ENCODE assay signal across 28 cellular contexts in the genomic region with DNA sequence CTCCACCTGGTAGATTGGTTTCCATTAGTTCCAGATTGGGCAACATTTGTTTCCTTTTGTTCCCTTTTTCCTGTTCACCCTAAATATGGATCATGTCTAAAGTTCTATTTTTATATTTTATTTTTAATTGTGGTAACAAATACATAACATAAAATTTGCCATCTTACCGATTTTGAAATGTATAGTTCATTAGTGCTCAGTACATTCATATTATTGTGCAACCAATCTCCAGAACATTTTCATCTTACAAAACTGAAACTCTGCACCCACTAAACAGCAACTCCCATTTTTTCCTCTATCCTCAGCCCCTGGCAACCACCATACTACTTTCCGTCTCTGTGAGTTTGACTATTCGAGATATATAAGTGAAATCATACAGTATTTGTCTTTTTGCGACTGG.
"Had no signal": no experiment of that assay in that cellular context is flagged by ENCODE, and none has a peak within 500 bp of the region (broad histone marks: within the 10 kb centered on the region; RNA-seq: fewer than 3 reads in every experiment).

No MANE protein-coding gene starts in this region.

- DNase-seq: natural killer cell; occipital lobe; ovary; posterior cingulate gyrus; psoas muscle; right cardiac atrium; spleen; stimulated activated CD4-positive, alpha-beta T cell treated with anti-CD3 and anti-CD28 coated beads, Interleukin-12 subunit alpha, Interleukin-12 subunit beta, amount 100 ng/mL, for 4 hours; stimulated activated CD4-positive, alpha-beta T cell treated with anti-CD3 and anti-CD28 coated beads, Interleukin-1b, Interleukin-23, amount 100 ng/mL, for 48 hours; stimulated activated CD4-positive, alpha-beta T cell treated with anti-CD3 and anti-CD28 coated beads, Interleukin-4, amount 100 ng/mL, for 1 hour; stimulated activated CD4-positive, alpha-beta T cell treated with anti-CD3 and anti-CD28 coated beads, Interleukin-4, amount 100 ng/mL, for 4 hours; stimulated activated CD8-positive, alpha-beta memory T cell treated with anti-CD3 and anti-CD28 coated beads, Interleukin-4, amount 100 ng/mL, for 48 hours; stimulated activated naive CD4-positive, alpha-beta T cell; stimulated activated naive CD8-positive, alpha-beta T cell treated with anti-CD3 and anti-CD28 coated beads, Interleukin-15, amount 100 ng/mL, for 72 hours; stimulated activated naive CD8-positive, alpha-beta T cell treated with anti-CD3 and anti-CD28 coated beads, Interleukin-15, Interleukin-2, amounts not matched to agents 100 U/mL and 50 U/mL, for 24 hours; thyroid gland; trophoblast cell; upper lobe of left lung had no signal

- FAIRE-seq: urothelium cell line had no signal

- ATAC-seq: natural killer cell; psoas muscle; right cardiac atrium; sciatic nerve; stimulated activated memory B cell treated with anti-CD40 and anti-IgM and Interleukin-4, amounts not matched to agents 10 μg/mL and 1 μg/mL and 100 μg/mL, for 72 hours; stimulated activated naive CD8-positive, alpha-beta T cell treated with anti-CD3 and anti-CD28 coated beads, Interleukin-15, amount 100 ng/mL, for 72 hours; stimulated activated naive CD8-positive, alpha-beta T cell treated with anti-CD3 and anti-CD28 coated beads, Interleukin-15, Interleukin-2, amounts not matched to agents 100 U/mL and 50 U/mL, for 24 hours had no signal

- H3K36me3 ChIP-seq: neural progenitor cell, ovary, spleen, thoracic aorta, thyroid gland, tibial nerve, upper lobe of left lung, vagina had no signal

- H3K9ac ChIP-seq: neural progenitor cell, parathyroid adenoma had no signal

- H3K27ac ChIP-seq: neural progenitor cell, ovary, parathyroid adenoma, psoas muscle, skin epidermis, spleen, thoracic aorta, thyroid gland, tibial nerve, upper lobe of left lung, vagina had no signal

- H3K9me3 ChIP-seq: ovary, thoracic aorta, thyroid gland, tibial nerve, upper lobe of left lung, vagina had no signal

- H2AFZ ChIP-seq: neural progenitor cell, parathyroid adenoma had no signal

- H3K4me2 ChIP-seq: neural progenitor cell, smooth muscle cell had no signal

- H3K79me2 ChIP-seq: parathyroid adenoma had no signal

- H3K27me3 ChIP-seq: neural progenitor cell, ovary, spleen, thyroid gland, tibial nerve, upper lobe of left lung, vagina had no signal

- H3K4me1 ChIP-seq: neural progenitor cell, parathyroid adenoma, psoas muscle, spleen, thyroid gland, tibial nerve, upper lobe of left lung, vagina had no signal

- H3K4me3 ChIP-seq: neural progenitor cell, ovary, psoas muscle, skin epidermis, smooth muscle cell, spleen, thoracic aorta, thyroid gland, tibial nerve, upper lobe of left lung, vagina had no signal
